ENCODE assay signal across 33 cellular contexts in the genomic region with DNA sequence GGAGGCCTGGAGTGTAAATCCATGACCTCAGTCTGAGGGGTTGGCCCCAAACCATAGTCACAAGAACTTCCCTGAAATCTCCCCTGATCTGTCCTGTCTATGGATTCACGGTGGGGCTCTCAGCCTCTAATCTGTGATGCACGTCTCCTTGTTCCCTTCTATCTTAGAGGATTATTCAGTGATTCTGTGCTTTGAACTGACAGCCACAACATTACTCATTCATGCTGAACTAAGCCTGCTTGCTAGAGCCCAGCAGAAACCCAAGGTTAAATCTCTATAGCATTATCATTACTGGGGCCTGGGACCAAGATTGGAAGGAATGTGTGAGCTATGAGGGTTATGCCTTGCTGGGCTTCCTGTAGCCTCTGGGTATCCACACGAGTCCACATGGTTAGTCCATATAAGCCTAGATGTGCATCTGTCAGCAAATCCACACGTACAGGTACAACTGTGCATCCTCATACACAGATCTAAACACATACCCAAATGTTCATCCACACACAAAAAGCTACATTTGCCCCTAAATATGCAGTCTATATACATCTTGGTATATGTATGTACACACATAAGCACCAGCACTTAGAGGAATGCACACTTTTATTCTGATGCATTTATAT.
"Had no signal": no experiment of that assay in that cellular context is flagged by ENCODE, and none has a peak within 500 bp of the region (broad histone marks: within the 10 kb centered on the region; RNA-seq: fewer than 3 reads in every experiment).

No MANE protein-coding gene starts in this region.

- H3K4me3 ChIP-seq: adrenal gland, ascending aorta, neural progenitor cell, psoas muscle, right atrium auricular region, testis had no signal

- H3K4me1 Mint-ChIP-seq: activated CD4-positive, alpha-beta memory T cell treated with anti-CD3 and anti-CD28 coated beads, Interleukin-2, amount 10 ng/mL, durations not matched to agents 7 days and 5 days; activated CD4-positive, alpha-beta T cell treated with anti-CD3 and anti-CD28 coated beads, Interleukin-2, amount 10 ng/mL, durations not matched to agents 7 days and 5 days; activated naive CD8-positive, alpha-beta T cell treated with anti-CD3 and anti-CD28 coated beads for 36 hours; brain; naive thymus-derived CD4-positive, alpha-beta T cell; neural progenitor cell; WTC11 had no signal

- H3K79me2 ChIP-seq: parathyroid adenoma had no signal

- H3K9me3 Mint-ChIP-seq: activated CD4-positive, alpha-beta memory T cell treated with anti-CD3 and anti-CD28 coated beads, Interleukin-2, amount 10 ng/mL, durations not matched to agents 7 days and 5 days; activated CD4-positive, alpha-beta T cell treated with anti-CD3 and anti-CD28 coated beads, Interleukin-2, amount 10 ng/mL, durations not matched to agents 7 days and 5 days; activated naive CD4-positive, alpha-beta T cell treated with anti-CD3 and anti-CD28 coated beads for 36 hours; activated naive CD8-positive, alpha-beta T cell treated with anti-CD3 and anti-CD28 coated beads for 36 hours; activated T-helper 1 cell treated with anti-CD3 and anti-CD28 coated beads, Interleukin-12 subunit alpha, Interleukin-12 subunit beta, Interleukin-2, Interleukin-4 antibody, amounts not matched to agents 30 ng/mL and 10 ng/mL and 1 ng/mL, durations not matched to agents 14 hours and 24 hours and 36 hours; brain; naive thymus-derived CD4-positive, alpha-beta T cell; neural progenitor cell; WTC11 had no signal

- H3K4me1 ChIP-seq: adrenal gland, ascending aorta, neural progenitor cell, parathyroid adenoma, psoas muscle, testis had no signal

- FAIRE-seq: kidney, urothelium cell line had no signal

- H3K9me3 ChIP-seq: adrenal gland, ascending aorta, psoas muscle, right atrium auricular region, testis had no signal

- ATAC-seq: esophagus mucosa; left colon; naive thymus-derived CD4-positive, alpha-beta T cell; psoas muscle; WTC11 had no signal

- H3K27ac ChIP-seq: adrenal gland, ascending aorta, neural progenitor cell, parathyroid adenoma, psoas muscle, right atrium auricular region, testis had no signal

- H3K4me3 Mint-ChIP-seq: activated CD4-positive, alpha-beta memory T cell treated with anti-CD3 and anti-CD28 coated beads, Interleukin-2, amount 10 ng/mL, durations not matched to agents 7 days and 5 days; activated CD4-positive, alpha-beta T cell treated with anti-CD3 and anti-CD28 coated beads, Interleukin-2, amount 10 ng/mL, durations not matched to agents 7 days and 5 days; activated naive CD4-positive, alpha-beta T cell treated with anti-CD3 and anti-CD28 coated beads for 36 hours; activated naive CD8-positive, alpha-beta T cell treated with anti-CD3 and anti-CD28 coated beads for 36 hours; activated T-helper 1 cell treated with anti-CD3 and anti-CD28 coated beads, Interleukin-12 subunit alpha, Interleukin-12 subunit beta, Interleukin-2, Interleukin-4 antibody, amounts not matched to agents 30 ng/mL and 10 ng/mL and 1 ng/mL, durations not matched to agents 14 hours and 24 hours and 36 hours; brain; naive thymus-derived CD4-positive, alpha-beta T cell; neural progenitor cell; WTC11 had no signal

- H3K27me3 Mint-ChIP-seq: activated CD4-positive, alpha-beta memory T cell treated with anti-CD3 and anti-CD28 coated beads, Interleukin-2, amount 10 ng/mL, durations not matched to agents 7 days and 5 days; activated CD4-positive, alpha-beta T cell treated with anti-CD3 and anti-CD28 coated beads, Interleukin-2, amount 10 ng/mL, durations not matched to agents 7 days and 5 days; activated naive CD8-positive, alpha-beta T cell treated with anti-CD3 and anti-CD28 coated beads for 36 hours; brain; naive thymus-derived CD4-positive, alpha-beta T cell had no signal

- H3K27me3 ChIP-seq: adrenal gland, ascending aorta, neural progenitor cell, right atrium auricular region, testis had no signal

- H2AFZ ChIP-seq: neural progenitor cell, parathyroid adenoma had no signal

- H3K4me2 ChIP-seq: neural progenitor cell had no signal

- H3K9ac ChIP-seq: neural progenitor cell, parathyroid adenoma had no signal

- DNase-seq: activated CD4-positive, alpha-beta memory T cell treated with anti-CD3 and anti-CD28 coated beads, Interleukin-2, amount 10 ng/mL, durations not matched to agents 7 days and 5 days; activated CD4-positive, alpha-beta T cell treated with anti-CD3 and anti-CD28 coated beads for 1 hour; activated CD4-positive, alpha-beta T cell treated with anti-CD3 and anti-CD28 coated beads, Interleukin-2, amount 10 ng/mL, durations not matched to agents 7 days and 5 days; activated effector memory CD4-positive, alpha-beta T cell treated with anti-CD3 and anti-CD28 coated beads, Interleukin-2, amount 50 U/mL, for 16 hours; activated naive CD4-positive, alpha-beta T cell treated with anti-CD3 and anti-CD28 coated beads for 36 hours; activated naive CD8-positive, alpha-beta T cell treated with anti-CD3 and anti-CD28 coated beads for 36 hours; adrenal gland; cortex of kidney; foreskin fibroblast; head of caudate nucleus; hippocampal formation; kidney; left colon; mammary epithelial cell; midbrain; naive thymus-derived CD4-positive, alpha-beta T cell; occipital lobe; psoas muscle; stimulated activated CD4-positive, alpha-beta T cell treated with anti-CD3 and anti-CD28 coated beads, Interleukin-15, amount 100 ng/mL, for 24 hours; stimulated activated CD4-positive, alpha-beta T cell treated with anti-CD3 and anti-CD28 coated beads, Interleukin-2, amount 100 ng/mL, for 24 hours; stimulated activated naive CD4-positive, alpha-beta T cell; T-helper 2 cell; testis; trophoblast cell had no signal

- H3K27ac Mint-ChIP-seq: activated CD4-positive, alpha-beta memory T cell treated with anti-CD3 and anti-CD28 coated beads, Interleukin-2, amount 10 ng/mL, durations not matched to agents 7 days and 5 days; activated CD4-positive, alpha-beta T cell treated with anti-CD3 and anti-CD28 coated beads, Interleukin-2, amount 10 ng/mL, durations not matched to agents 7 days and 5 days; activated naive CD4-positive, alpha-beta T cell treated with anti-CD3 and anti-CD28 coated beads for 36 hours; activated naive CD8-positive, alpha-beta T cell treated with anti-CD3 and anti-CD28 coated beads for 36 hours; activated T-helper 1 cell treated with anti-CD3 and anti-CD28 coated beads, Interleukin-12 subunit alpha, Interleukin-12 subunit beta, Interleukin-2, Interleukin-4 antibody, amounts not matched to agents 30 ng/mL and 10 ng/mL and 1 ng/mL, durations not matched to agents 14 hours and 24 hours and 36 hours; brain; naive thymus-derived CD4-positive, alpha-beta T cell; neural progenitor cell; WTC11 had no signal

- H3K36me3 ChIP-seq: adrenal gland, neural progenitor cell, right atrium auricular region had no signal
